In genomic region chr11:74756571-74756970, GRCh38 we compare ENCODE assay signal across 14 cellular contexts. TPM values are rescaled to one million over a fixed set of nuclear protein-coding genes. Genes with fewer than 3 reads are reported as not detected.
A peak's percentile ranks its signal among the peaks of the same experiment; 100 is the strongest.
DNase-seq lines count a peak whose midpoint lies in the region; ATAC-seq, FAIRE-seq and TF ChIP-seq lines count a peak whose summit lies in the region.
"Had no signal": no experiment of that assay in that cellular context is flagged by ENCODE, and none has a peak within 500 bp of the region (broad histone marks: within the 10 kb centered on the region; RNA-seq: fewer than 3 reads in every experiment).

No MANE protein-coding gene starts in this region.

- H3K27ac Mint-ChIP-seq in GM23338 = no peak overlapping the region
- no peak overlapping the region for H3K27ac Mint-ChIP-seq in CD8-positive, alpha-beta memory T cell
- no peak overlapping the region for H3K27ac Mint-ChIP-seq in naive thymus-derived CD4-positive, alpha-beta T cell
- H3K27ac Mint-ChIP-seq: CD14-positive monocyte had no signal

- H3K4me3 ChIP-seq in GM23338 (no peak overlapping the region), H1 (ENCODE audit: extremely low read depth in 1 of 4, insufficient read depth in 2 of 4, low read depth in 3 of 4, low read length in 4 of 4) (no peak overlapping the region)
- no peak overlapping the region for H3K4me3 ChIP-seq in CD8-positive, alpha-beta memory T cell (ENCODE audit: low read length)
- H3K4me3 ChIP-seq in naive thymus-derived CD4-positive, alpha-beta T cell (ENCODE audit: low read length) = no peak overlapping the region
- H3K4me3 ChIP-seq: A549, K562 had no signal

- no peak for TF ChIP-seq EP300 in H1 (IDR thresholded peaks at IDR 0.05; ENCODE audit: borderline replicate concordance in 1 of 2, low read depth in 2 of 2, low read length in 2 of 2)

- H2BK20ac ChIP-seq in H1 (ENCODE audit: low read length) = no peak overlapping the region

- no peak for TF ChIP-seq CTCF in GM23338 (conservative IDR thresholded peaks at IDR 0.05; ENCODE audit: low read depth in 2 of 2)
- no peak for TF ChIP-seq CTCF in H1 (IDR thresholded peaks at IDR 0.05; ENCODE audit: control extremely low read depth in 1 of 3, insufficient read depth in 1 of 3, low read depth in 1 of 3, low read length in 3 of 3)

- no peak for TF ChIP-seq RAD21 in H1 (IDR thresholded peaks at IDR 0.05 in 1 of 2, conservative IDR thresholded peaks at IDR 0.05 in 1 of 2; ENCODE audit: low read depth in 2 of 2, low read length in 2 of 2)

- peaks cover 5% of the 10 kb centered on the region; the same call in 1 of the 3 replicates for H3K9me3 Mint-ChIP-seq in GM23338
- peaks cover 0 to 6% (median 4%) of the 10 kb centered on the region in 5 donors for H3K9me3 Mint-ChIP-seq in CD8-positive, alpha-beta memory T cell
- H3K9me3 Mint-ChIP-seq in naive thymus-derived CD4-positive, alpha-beta T cell = peaks cover 0 to 11% (median 5%) of the 10 kb centered on the region in 11 donors

- H3K27ac ChIP-seq in GM23338 (ENCODE audit: low read depth) = no peak overlapping the region
- H3K27ac ChIP-seq in H1 (ENCODE audit: low read depth, low read length) = no peak overlapping the region
- H3K27ac ChIP-seq in CD8-positive, alpha-beta memory T cell (ENCODE audit: low read depth, low read length) = no peak overlapping the region
- H3K27ac ChIP-seq in naive thymus-derived CD4-positive, alpha-beta T cell (ENCODE audit: low read depth, low read length) = no peak overlapping the region

- DNase-seq in GM23338 (ENCODE audit: low spot score) = no peak
- no peak for DNase-seq in H1 (ENCODE audit: low read depth in 1 of 2, low spot score in 2 of 2)
- DNase-seq in iris pigment epithelial cell (ENCODE audit: low read depth) = peak; percentile 7
- DNase-seq in CD8-positive, alpha-beta memory T cell = no peak
- no peak for DNase-seq in naive thymus-derived CD4-positive, alpha-beta T cell
- no peak for DNase-seq in SW480 (ENCODE audit: low spot score)
- DNase-seq: DMS 273 treated with DMSO at 0.1 percent for 48 hours had no signal

- H3K9me3 ChIP-seq in H1 (ENCODE audit: insufficient read depth in 2 of 2, low read depth in 1 of 2, low read length in 1 of 2) = peaks cover 0 to 3% of the 10 kb centered on the region in 2 experiments; a peak in 1 of 4 replicates
- H3K9me3 ChIP-seq in CD8-positive, alpha-beta memory T cell (ENCODE audit: low read length) = no peaks in the 10 kb centered on the region
- no peaks in the 10 kb centered on the region for H3K9me3 ChIP-seq in naive thymus-derived CD4-positive, alpha-beta T cell (ENCODE audit: control insufficient read depth in 2 of 3, low read length in 3 of 3)
- H3K9me3 ChIP-seq: A549 had no signal

- no peak overlapping the region for H3K4ac ChIP-seq in H1 (replicated peaks; ENCODE audit: insufficient read length, low read depth, low read length)

- no peaks in the 10 kb centered on the region; the same call in 1 of the 2 replicates for H4K20me1 ChIP-seq in GM23338 (replicated peaks; ENCODE audit: insufficient read depth)
- peaks cover 0 to 3% of the 10 kb centered on the region in 2 experiments for H4K20me1 ChIP-seq in H1 (replicated peaks in 1 of 2; ENCODE audit: control insufficient read depth in 1 of 2, insufficient read depth in 2 of 2, low read length in 2 of 2)

- no peak for TF ChIP-seq POLR2A in H1 (IDR thresholded peaks at IDR 0.05; ENCODE audit: control extremely low read depth in 1 of 2, low read depth in 2 of 2, low read length in 2 of 2)

- intact Hi-C loops in naive thymus-derived CD4-positive, alpha-beta T cell (cut with micrococcal nuclease) = no loop called here

- no peaks in the 10 kb centered on the region for H3F3A ChIP-seq in GM23338 (replicated peaks; ENCODE audit: low read depth)

- FAIRE-seq in H1 (lab: Jason Lieb, UNC) = no peak
- FAIRE-seq: A549, HTR-8/SVneo, K562 had no signal

- CTCF ChIA-PET in H1 (lab: Charles Lee; ENCODE audit: partially characterized antibody) = interaction anchor here (0.9 to 1.3 kb wide), 2 partner anchors 13 to 17 kb away, joined by 3 to 5 read pairs; no protein-coding TSS in a partner anchor
- CTCF ChIA-PET in CD8-positive, alpha-beta memory T cell (lab: Charles Lee) = interaction anchor here (1.0 to 1.3 kb wide), 2 partner anchors 17 to 18 kb away, joined by 3 to 7 read pairs; no protein-coding TSS in a partner anchor
- CTCF ChIA-PET in naive thymus-derived CD4-positive, alpha-beta T cell (lab: Charles Lee) = no interaction called here

- POLR2A ChIA-PET in H1 (lab: Charles Lee; ENCODE audit: partially characterized antibody) = no interaction called here
- POLR2A ChIA-PET in CD8-positive, alpha-beta memory T cell (lab: Charles Lee) = no interaction called here
- POLR2A ChIA-PET in naive thymus-derived CD4-positive, alpha-beta T cell (lab: Charles Lee) = interaction anchor here (0.7 kb wide), 1 partner anchor 1151 kb away, joined by 3 read pairs; no protein-coding TSS in a partner anchor

- peak overlapping the region; percentile 6; the same call in 1 of the 2 replicates for H3K18ac ChIP-seq in H1 (ENCODE audit: extremely low read depth, low read length)

- peaks cover 17% of the 10 kb centered on the region for H3K4me1 ChIP-seq in GM23338 (ENCODE audit: insufficient read depth)
- H3K4me1 ChIP-seq in H1 (replicated peaks in 1 of 4; ENCODE audit: control insufficient read depth in 3 of 4, insufficient read depth in 4 of 4, low read length in 3 of 4) = peaks cover 2 to 7% (median 4%) of the 10 kb centered on the region in 4 experiments; a peak in 4 of 7 replicates
- H3K4me1 ChIP-seq in CD8-positive, alpha-beta memory T cell (ENCODE audit: insufficient read depth, low read length) = no peaks in the 10 kb centered on the region
- no peaks in the 10 kb centered on the region for H3K4me1 ChIP-seq in naive thymus-derived CD4-positive, alpha-beta T cell (ENCODE audit: control insufficient read depth in 2 of 2, insufficient read depth in 2 of 2, low read length in 2 of 2)

- H4K8ac ChIP-seq in H1 (ENCODE audit: extremely low read depth, insufficient read depth, low read length) = no peak overlapping the region

- no peak overlapping the region for H2BK120ac ChIP-seq in H1 (replicated peaks; ENCODE audit: low read depth, low read length)

- no peak overlapping the region for H2BK12ac ChIP-seq in H1 (ENCODE audit: low read depth, low read length)

- H3K27me3 Mint-ChIP-seq in GM23338 (ENCODE audit: insufficient read depth, low read depth, poor library complexity) = no peaks in the 10 kb centered on the region
- H3K27me3 Mint-ChIP-seq in CD8-positive, alpha-beta memory T cell = no peaks in the 10 kb centered on the region
- no peaks in the 10 kb centered on the region for H3K27me3 Mint-ChIP-seq in naive thymus-derived CD4-positive, alpha-beta T cell

- H3K56ac ChIP-seq in H1 (replicated peaks; ENCODE audit: insufficient read length, low read depth, low read length) = no peak overlapping the region

- ATAC-seq in GM23338 = no peak
- no peak for ATAC-seq in naive thymus-derived CD4-positive, alpha-beta T cell
- ATAC-seq: HCT116 had no signal

- H2BK15ac ChIP-seq in H1 (ENCODE audit: low read length) = no peak overlapping the region

- H3K4me2 ChIP-seq in GM23338 = 0 out of 2 replicates have a peak overlapping the region, but pooled peaks have one; percentile 62
- H3K4me2 ChIP-seq in H1 (ENCODE audit: insufficient read depth in 1 of 2, low read depth in 2 of 2, low read length in 2 of 2) = no peak overlapping the region

- no peaks in the 10 kb centered on the region for H3K36me3 ChIP-seq in GM23338 (ENCODE audit: insufficient read depth)
- H3K36me3 ChIP-seq in H1 (ENCODE audit: control insufficient read depth in 2 of 4, insufficient read depth in 4 of 4, low read length in 3 of 4) = no peaks in the 10 kb centered on the region
- no peaks in the 10 kb centered on the region for H3K36me3 ChIP-seq in CD8-positive, alpha-beta memory T cell (ENCODE audit: insufficient read depth, low read length)
- no peaks in the 10 kb centered on the region for H3K36me3 ChIP-seq in naive thymus-derived CD4-positive, alpha-beta T cell (ENCODE audit: control insufficient read depth in 2 of 3, insufficient read depth in 3 of 3, low read length in 3 of 3)

- H3K79me2 ChIP-seq in GM23338 (replicated peaks; ENCODE audit: insufficient read depth) = peaks cover 56% of the 10 kb centered on the region
- peaks cover 0 to 46% of the 10 kb centered on the region in 2 experiments; a peak in 2 of 4 replicates for H3K79me2 ChIP-seq in H1 (ENCODE audit: control insufficient read depth in 1 of 2, insufficient read depth in 2 of 2, low read length in 2 of 2)

- no peak overlapping the region for H3K9ac ChIP-seq in H1 (replicated peaks in 1 of 4; ENCODE audit: extremely low read depth in 1 of 4, low read depth in 3 of 4, low read length in 3 of 4)

- H3K9me2 ChIP-seq in GM23338 (ENCODE audit: insufficient read depth) = no peaks in the 10 kb centered on the region

- no peaks in the 10 kb centered on the region for H3K79me1 ChIP-seq in H1 (ENCODE audit: low read depth, low read length)

- H4K5ac ChIP-seq in H1 (ENCODE audit: insufficient read length, low read depth, low read length) = no peak overlapping the region

- no peak overlapping the region for H2AK5ac ChIP-seq in H1 (ENCODE audit: low read depth, low read length)

- no peak overlapping the region for H2AFZ ChIP-seq in GM23338
- H2AFZ ChIP-seq in H1 (ENCODE audit: low read length) = no peak overlapping the region

- H2BK5ac ChIP-seq in H1 (ENCODE audit: low read depth, low read length) = no peak overlapping the region

- WGBS in H1 (ENCODE audit: extremely low coverage in 1 of 2, insufficient coverage in 1 of 2, insufficient read length in 1 of 2, insufficient replicate concordance in 2 of 2, low coverage in 1 of 2, low lambda C conversion rate in 2 of 2, missing lambda C conversion rate in 1 of 2), 2 experiments = 91% methylated on average over 1 of the region's 1 CpG; no CpG with 5 or more reads in 1 of the 2 experiments

- peaks cover 22% of the 10 kb centered on the region for H3K4me1 Mint-ChIP-seq in GM23338
- H3K4me1 Mint-ChIP-seq in CD8-positive, alpha-beta memory T cell = peaks cover 31 to 41% (median 34%) of the 10 kb centered on the region in 3 donors
- peaks cover 9 to 33% (median 26%) of the 10 kb centered on the region in 7 donors for H3K4me1 Mint-ChIP-seq in naive thymus-derived CD4-positive, alpha-beta T cell

- peaks cover 5% of the 10 kb centered on the region for H3K36me3 Mint-ChIP-seq in GM23338 (ENCODE audit: low read depth)
- H3K36me3 Mint-ChIP-seq in CD8-positive, alpha-beta memory T cell = peaks cover 4 to 6% (median 4%) of the 10 kb centered on the region in 3 donors
- peaks cover 4 to 12% (median 9%) of the 10 kb centered on the region in 5 donors for H3K36me3 Mint-ChIP-seq in naive thymus-derived CD4-positive, alpha-beta T cell

- H3K23me2 ChIP-seq in H1 (ENCODE audit: low read depth, low read length) = no peaks in the 10 kb centered on the region; the same call in 1 of the 2 replicates

- no peak overlapping the region for H3K4me3 Mint-ChIP-seq in GM23338
- H3K4me3 Mint-ChIP-seq in CD8-positive, alpha-beta memory T cell = no peak overlapping the region
- H3K4me3 Mint-ChIP-seq in naive thymus-derived CD4-positive, alpha-beta T cell = no peak overlapping the region
- H3K4me3 Mint-ChIP-seq: CD14-positive monocyte had no signal

- H4K91ac ChIP-seq in H1 (replicated peaks; ENCODE audit: insufficient read length, low read length) = no peak overlapping the region

- no peak overlapping the region for H3K14ac ChIP-seq in H1 (ENCODE audit: insufficient read length)

- no peak overlapping the region for H3K23ac ChIP-seq in H1 (ENCODE audit: insufficient read length)

- H3K27me3 ChIP-seq in GM23338 (ENCODE audit: insufficient read depth) (no peaks in the 10 kb centered on the region), H1 (replicated peaks in 1 of 4; ENCODE audit: control insufficient read depth in 3 of 4, extremely low read depth in 1 of 4, insufficient read depth in 3 of 4, low read length in 3 of 4) (no peaks in the 10 kb centered on the region)
- H3K27me3 ChIP-seq in CD8-positive, alpha-beta memory T cell (ENCODE audit: insufficient read depth, low read length, poor library complexity, severe bottlenecking) = no peaks in the 10 kb centered on the region
- no peaks in the 10 kb centered on the region for H3K27me3 ChIP-seq in naive thymus-derived CD4-positive, alpha-beta T cell (ENCODE audit: control insufficient read depth in 2 of 2, insufficient read depth in 2 of 2, low read length in 2 of 2)

RNA-seq across cellular contexts. Expression of gene RNF169, which starts 7.9 kb away (rescaled TPM):
- 15.1 and 16.5 TPM in 2 replicates for total RNA-seq in GM23338 (2014; rRNA removed; shearing (Covaris generic))
- polyA plus RNA-seq in GM23338 (2016; fragmentation: Nextera tagmentation; extraction: Ambion mirVana) = 0.78 and 0.90 TPM in 2 replicates
- total RNA-seq in H1 (2021; fragmentation: NEBNext Ultra II Directional; extraction: Animal tissue kit (Norgen Biotek cat#: 25700)) = 12.1 and 12.5 TPM in 2 replicates
- polyA plus RNA-seq in H1 (2011; rRNA removed) = 2.1 and 3.6 TPM in 2 replicates
- polyA plus RNA-seq in H1 (2011; cell fraction: cytosol; rRNA removed) = 3.6 TPM
- 3.5 TPM for polyA plus RNA-seq in H1 (2011; cell fraction: nucleus; rRNA removed)
- polyA plus RNA-seq in H1 (2012, experiment 1 of 2) = 3.4 to 5.0 TPM (median 3.6 TPM) in 4 replicates
- 0.37 TPM for polyA plus RNA-seq in H1 (2012, experiment 2 of 2)
- 4.7 TPM for polyA plus RNA-seq in H1 (2013, experiment 1 of 2)
- polyA plus RNA-seq in H1 (2013, experiment 2 of 2) = 4.4 TPM
- polyA minus RNA-seq in H1 (2011; rRNA and poly(A)+ RNA removed) = 19.6 and 25.2 TPM in 2 replicates
- 22.8 TPM for polyA minus RNA-seq in H1 (2011; cell fraction: cytosol; rRNA and poly(A)+ RNA removed)
- polyA minus RNA-seq in H1 (2011; cell fraction: nucleus; rRNA and poly(A)+ RNA removed) = 29.2 TPM
- total RNA-seq in CD8-positive, alpha-beta memory T cell = 10 to 100 TPM; 13.4 to 13.6 TPM
- polyA plus RNA-seq in CD8-positive, alpha-beta memory T cell = 2.3 TPM
- 10 to 100 TPM; 17.9 to 25.5 (median 22.2) TPM for total RNA-seq in naive thymus-derived CD4-positive, alpha-beta T cell
- polyA plus RNA-seq in naive thymus-derived CD4-positive, alpha-beta T cell = 1 to 10 TPM; 1.1 to 1.6 TPM

RNA-seq across cellular contexts. Expression of gene CHRDL2, which starts 25.3 kb away (rescaled TPM):
- 0.16 and 0.21 TPM in 2 replicates for total RNA-seq in GM23338 (2014; rRNA removed; shearing (Covaris generic))
- polyA plus RNA-seq in GM23338 (2016; fragmentation: Nextera tagmentation; extraction: Ambion mirVana) = 0.38 TPM in 1 of 2 replicates, not detected in the other
- 0.25 and 0.48 TPM in 2 replicates for total RNA-seq in H1 (2021; fragmentation: NEBNext Ultra II Directional; extraction: Animal tissue kit (Norgen Biotek cat#: 25700))
- polyA plus RNA-seq in H1 (2011; rRNA removed) = 0.26 and 0.49 TPM in 2 replicates
- polyA plus RNA-seq in H1 (2011; cell fraction: cytosol; rRNA removed) = 0.18 TPM
- polyA plus RNA-seq in H1 (2011; cell fraction: nucleus; rRNA removed) = 0.24 TPM
- 0.40 to 1.0 TPM (median 0.56 TPM) in 4 replicates for polyA plus RNA-seq in H1 (2012, experiment 1 of 2)
- 0.58 TPM for polyA plus RNA-seq in H1 (2012, experiment 2 of 2)
- polyA plus RNA-seq in H1 (2013, experiment 1 of 2) = 1.2 TPM
- 0.52 TPM for polyA plus RNA-seq in H1 (2013, experiment 2 of 2)
- polyA minus RNA-seq in H1 (2011; rRNA and poly(A)+ RNA removed) = 0.09 and 0.34 TPM in 2 replicates
- not detected for polyA minus RNA-seq in H1 (2011; cell fraction: cytosol; rRNA and poly(A)+ RNA removed)
- polyA minus RNA-seq in H1 (2011; cell fraction: nucleus; rRNA and poly(A)+ RNA removed) = 0.40 TPM
- total RNA-seq in CD8-positive, alpha-beta memory T cell = not detected
- polyA plus RNA-seq in CD8-positive, alpha-beta memory T cell = not detected
- not detected for total RNA-seq in naive thymus-derived CD4-positive, alpha-beta T cell
- polyA plus RNA-seq in naive thymus-derived CD4-positive, alpha-beta T cell = not detected
- total RNA-seq: Daoy, H4, K562 had no signal
- polyA plus RNA-seq: CD14-positive monocyte, K562 had no signal
